Comparison of ENCODE assay signal across 13 cellular contexts in the genomic region with DNA sequence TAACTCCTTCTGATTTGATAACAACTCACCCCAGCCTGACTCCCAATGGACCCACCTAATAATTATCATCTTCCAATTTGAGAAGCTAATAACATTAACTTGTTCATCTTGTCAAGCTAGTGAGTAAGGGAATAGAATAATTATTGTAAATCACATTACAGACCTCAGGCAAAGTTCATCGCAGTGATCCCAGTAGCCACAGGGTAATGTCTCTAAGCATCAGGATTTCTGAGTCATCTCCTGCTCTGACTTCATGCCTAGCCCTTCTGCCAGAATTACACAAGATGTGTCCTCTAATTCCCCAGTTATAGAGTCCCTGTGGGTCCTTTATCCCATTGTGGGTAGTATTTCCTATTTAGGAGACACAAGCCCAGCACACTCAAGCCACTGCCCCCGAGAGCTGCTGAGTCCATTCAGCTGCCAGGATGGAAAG.
DNase-seq lines count a peak whose midpoint lies in the region.
"Had no signal": no experiment of that assay in that cellular context is flagged by ENCODE, and none has a peak within 500 bp of the region (broad histone marks: within the 10 kb centered on the region; RNA-seq: fewer than 3 reads in every experiment).

No MANE protein-coding gene starts in this region.

- H3K4me3 ChIP-seq in skeletal muscle satellite cell (ENCODE audit: low read length): no peak overlapping the region

- no peaks in the 10 kb centered on the region for H3K9me3 ChIP-seq in skeletal muscle satellite cell (replicated peaks; ENCODE audit: low read length)

- DNase-seq in GM03348 (ENCODE audit: low spot score): peak; percentile 64
- peak; percentile 40 for DNase-seq in RKO (ENCODE audit: low spot score)
- peak; percentile 40 for DNase-seq in fibroblast of gingiva (ENCODE audit: low read depth)
- DNase-seq in stimulated activated CD4-positive, alpha-beta T cell treated with anti-CD3 and anti-CD28 coated beads, Interleukin-15, amount 100 ng/mL, for 24 hours: no peak
- DNase-seq in NCI-H526 treated with DMSO at 0.1 percent for 48 hours (lab: John Stamatoyannopoulos, UW): no peak
- DNase-seq in HUDEP-2 (lab: John Stamatoyannopoulos, UW; ENCODE audit: unreplicated experiment in 76 of 76): no peak
- no peak for DNase-seq in NCI-H345 (lab: John Stamatoyannopoulos, UW)
- DNase-seq: activated CD4-positive, alpha-beta T cell treated with anti-CD3 and anti-CD28 coated beads for 48 hours; CD8-positive, alpha-beta memory T cell; central memory CD4-positive, alpha-beta T cell; erythroblast; NCI-H187 had no signal

- H3K36me3 ChIP-seq in skeletal muscle satellite cell (ENCODE audit: insufficient read depth, low read length): no peaks in the 10 kb centered on the region

- H3K4me2 ChIP-seq in skeletal muscle satellite cell (ENCODE audit: low read length): peak overlapping the region; percentile 35

- no peak overlapping the region for H3K9ac ChIP-seq in skeletal muscle satellite cell (ENCODE audit: low read depth, low read length)

- peaks cover 30% of the 10 kb centered on the region for H3K4me1 ChIP-seq in skeletal muscle satellite cell (ENCODE audit: control insufficient read depth, insufficient read depth, low read length)

- no peaks in the 10 kb centered on the region for H3K27me3 ChIP-seq in skeletal muscle satellite cell (ENCODE audit: control insufficient read depth, insufficient read depth, low read length)

Comparison
In these comparisons a context has a peak if more than half of its experiments do, and no peak if none do; other contexts are left out.
1. DNase-seq: peak in GM03348 (single experiment), RKO (single experiment) and fibroblast of gingiva (single experiment); none in stimulated activated CD4-positive, alpha-beta T cell treated with anti-CD3 and anti-CD28 coated beads, Interleukin-15, amount 100 ng/mL, for 24 hours (single experiment), NCI-H526 treated with DMSO at 0.1 percent for 48 hours (single experiment), HUDEP-2 (0 of 76) and NCI-H345 (single experiment).